Comparison of ENCODE assay signal across 8 cellular contexts in the genomic region with DNA sequence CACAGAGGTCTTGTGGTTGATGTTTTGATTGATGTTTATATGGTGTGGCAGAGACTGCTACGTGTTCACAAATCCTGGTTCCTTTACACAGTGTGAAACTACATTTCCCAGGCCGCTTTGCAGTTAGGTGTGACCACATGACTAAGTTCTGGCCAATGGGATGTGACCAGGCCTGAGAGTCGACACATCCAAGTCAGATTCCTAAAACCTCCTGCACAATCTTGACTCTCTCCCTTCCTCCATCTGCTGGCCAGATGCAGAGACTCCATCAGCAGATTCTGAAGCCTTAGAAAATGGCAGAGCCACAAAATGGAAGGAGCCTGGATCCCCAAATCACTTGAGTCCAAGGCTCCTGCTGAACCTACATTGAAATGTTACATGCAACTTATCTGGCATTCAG. TPM values are rescaled to one million over a fixed set of nuclear protein-coding genes. Genes with fewer than 3 reads are reported as not detected.
DNase-seq lines count a peak whose midpoint lies in the region; ATAC-seq and TF ChIP-seq lines count a peak whose summit lies in the region.

No MANE protein-coding gene starts in this region.

- peaks cover 8% of the 10 kb centered on the region; the same call in 1 of the 2 replicates for H3K9me3 ChIP-seq in OCI-LY7 (ENCODE audit: low read length)

- peak overlapping the region; percentile 33 for H3K27ac Mint-ChIP-seq in activated naive CD4-positive, alpha-beta T cell treated with anti-CD3 and anti-CD28 coated beads, Interleukin-2, amount 10 ng/mL, durations not matched to agents 7 days and 5 days
- H3K27ac Mint-ChIP-seq in stimulated activated memory B cell treated with anti-CD40 and anti-IgM and Interleukin-4, amounts not matched to agents 10 μg/mL and 1 μg/mL and 100 μg/mL, for 72 hours = peak overlapping the region; percentile 4

- H3K79me2 ChIP-seq in OCI-LY7 (ENCODE audit: insufficient read depth, low read depth, low read length) = no peaks in the 10 kb centered on the region

- no TSS peak for BruUV-seq in OCI-LY7 (replicated peaks; lab: Mats Ljungman, UMichigan)

- ATAC-seq in stimulated activated memory B cell treated with anti-CD40 and anti-IgM and Interleukin-4, amounts not matched to agents 10 μg/mL and 1 μg/mL and 100 μg/mL, for 72 hours = peak; percentile 86
- no peak for ATAC-seq in HG03108 (IDR thresholded peaks at IDR 0.05; ENCODE audit: unreplicated experiment)

- CTCF ChIA-PET in activated naive CD4-positive, alpha-beta T cell treated with anti-CD3 and anti-CD28 coated beads, Interleukin-2, amount 10 ng/mL, durations not matched to agents 7 days and 5 days (lab: Charles Lee) = interaction anchor here (0.7 to 1.4 kb wide), 2 partner anchors 20 to 126 kb away, joined by 4 read pairs; a partner anchor contains a TSS
- CTCF ChIA-PET in OCI-LY7 (lab: Charles Lee; ENCODE audit: unreplicated experiment) = no interaction called here

- peak overlapping the region; percentile 73 for H2AFZ ChIP-seq in OCI-LY7 (ENCODE audit: low read length)

- peaks cover 4% of the 10 kb centered on the region for H3K4me1 Mint-ChIP-seq in activated naive CD4-positive, alpha-beta T cell treated with anti-CD3 and anti-CD28 coated beads, Interleukin-2, amount 10 ng/mL, durations not matched to agents 7 days and 5 days
- H3K4me1 Mint-ChIP-seq in stimulated activated memory B cell treated with anti-CD40 and anti-IgM and Interleukin-4, amounts not matched to agents 10 μg/mL and 1 μg/mL and 100 μg/mL, for 72 hours = peaks cover 39% of the 10 kb centered on the region

- peaks cover 2% of the 10 kb centered on the region for H3K9me3 Mint-ChIP-seq in activated naive CD4-positive, alpha-beta T cell treated with anti-CD3 and anti-CD28 coated beads, Interleukin-2, amount 10 ng/mL, durations not matched to agents 7 days and 5 days
- no peaks in the 10 kb centered on the region for H3K9me3 Mint-ChIP-seq in stimulated activated memory B cell treated with anti-CD40 and anti-IgM and Interleukin-4, amounts not matched to agents 10 μg/mL and 1 μg/mL and 100 μg/mL, for 72 hours

- intact Hi-C loops in OCI-LY7 (cut with micrococcal nuclease; ENCODE audit: unreplicated experiment) = no loop called here

- H3K36me3 ChIP-seq in OCI-LY7 (ENCODE audit: insufficient read depth, low read length) = peaks cover 29% of the 10 kb centered on the region

- POLR2A ChIA-PET in OCI-LY7 (lab: Charles Lee) = interaction anchor here (0.7 to 1.0 kb wide), 4 partner anchors 10 to 53 kb away, joined by 3 to 4 read pairs (median 3); no protein-coding TSS in a partner anchor

- peaks cover 20% of the 10 kb centered on the region for H3K4me1 ChIP-seq in OCI-LY7 (ENCODE audit: insufficient read depth, low read length, poor library complexity, severe bottlenecking)

- DNase-seq in activated naive CD4-positive, alpha-beta T cell treated with anti-CD3 and anti-CD28 coated beads, Interleukin-2, amount 10 ng/mL, durations not matched to agents 7 days and 5 days = no peak
- DNase-seq in activated naive CD4-positive, alpha-beta T cell (lab: John Stamatoyannopoulos, UW) = no peak
- DNase-seq in OCI-LY7 (ENCODE audit: low spot score) = peak; percentile 83
- DNase-seq in fibroblast of the aortic adventitia (ENCODE audit: low read depth) = peak; percentile 71
- DNase-seq in stimulated activated CD4-positive, alpha-beta T cell treated with anti-CD3 and anti-CD28 coated beads, Interleukin-12 subunit alpha, Interleukin-12 subunit beta, amount 100 ng/mL, for 4 hours = no peak
- DNase-seq in NCI-H2081 treated with DMSO at 0.1 percent for 48 hours (lab: John Stamatoyannopoulos, UW) = no peak

- peak overlapping the region; percentile 62 for H3K4me2 ChIP-seq in OCI-LY7 (ENCODE audit: low read length)

- no peaks in the 10 kb centered on the region for H4K20me1 ChIP-seq in OCI-LY7 (ENCODE audit: insufficient read depth, low read length)

- H3K4me3 ChIP-seq in OCI-LY7 (ENCODE audit: low read depth, low read length, poor library complexity, severe bottlenecking) (peak overlapping the region; percentile 58), fibroblast of the aortic adventitia (ENCODE audit: low read depth, low read length) (no peak overlapping the region)

- H3K27ac ChIP-seq in OCI-LY7 (ENCODE audit: low read depth, low read length, poor library complexity, severe bottlenecking) = peak overlapping the region; percentile 86

- H3K36me3 Mint-ChIP-seq in activated naive CD4-positive, alpha-beta T cell treated with anti-CD3 and anti-CD28 coated beads, Interleukin-2, amount 10 ng/mL, durations not matched to agents 7 days and 5 days = peaks cover 5% of the 10 kb centered on the region
- H3K36me3 Mint-ChIP-seq in stimulated activated memory B cell treated with anti-CD40 and anti-IgM and Interleukin-4, amounts not matched to agents 10 μg/mL and 1 μg/mL and 100 μg/mL, for 72 hours = peaks cover 22% of the 10 kb centered on the region

- no peaks in the 10 kb centered on the region for H3K9me2 ChIP-seq in OCI-LY7 (ENCODE audit: insufficient read depth, low read length)

- H3K27me3 Mint-ChIP-seq in activated naive CD4-positive, alpha-beta T cell treated with anti-CD3 and anti-CD28 coated beads, Interleukin-2, amount 10 ng/mL, durations not matched to agents 7 days and 5 days = peaks cover 17% of the 10 kb centered on the region
- H3K27me3 Mint-ChIP-seq in stimulated activated memory B cell treated with anti-CD40 and anti-IgM and Interleukin-4, amounts not matched to agents 10 μg/mL and 1 μg/mL and 100 μg/mL, for 72 hours = no peaks in the 10 kb centered on the region

- H3K4me3 Mint-ChIP-seq in activated naive CD4-positive, alpha-beta T cell treated with anti-CD3 and anti-CD28 coated beads, Interleukin-2, amount 10 ng/mL, durations not matched to agents 7 days and 5 days = no peak overlapping the region
- no peak overlapping the region for H3K4me3 Mint-ChIP-seq in stimulated activated memory B cell treated with anti-CD40 and anti-IgM and Interleukin-4, amounts not matched to agents 10 μg/mL and 1 μg/mL and 100 μg/mL, for 72 hours

- TF ChIP-seq CTCF in OCI-LY7 (conservative IDR thresholded peaks at IDR 0.05; ENCODE audit: low read length) (peak; percentile 38; the same call in 1 of the 2 replicates), fibroblast of the aortic adventitia (IDR thresholded peaks at IDR 0.05; ENCODE audit: insufficient read depth, low read length) (peak; percentile 30)

RNA-seq across cellular contexts. Expression of a gene that starts 12.6 kb away (rescaled TPM):
- total RNA-seq in OCI-LY7 (2014; rRNA removed; shearing (Covaris generic)) = 170 and 219 TPM in 2 replicates
- total RNA-seq in OCI-LY7 (2022) (279 and 352 TPM in 2 replicates), fibroblast of the aortic adventitia (ENCODE audit: low replicate concordance) (not detected in 2 replicates)

RNA-seq across cellular contexts. Expression of a gene that starts 14.4 kb away (rescaled TPM):
- 5.3 and 7.4 TPM in 2 replicates for total RNA-seq in OCI-LY7 (2014; rRNA removed; shearing (Covaris generic))
- 4.9 and 7.6 TPM in 2 replicates for total RNA-seq in OCI-LY7 (2022)
- total RNA-seq in fibroblast of the aortic adventitia (ENCODE audit: low replicate concordance) = 19.2 and 22.3 TPM in 2 replicates

RNA-seq across cellular contexts. Expression of a gene that starts 15.8 kb away (rescaled TPM):
- total RNA-seq in OCI-LY7 (2014; rRNA removed; shearing (Covaris generic)) = 0.15 and 0.63 TPM in 2 replicates
- total RNA-seq in OCI-LY7 (2022) (0.61 and 0.79 TPM in 2 replicates), fibroblast of the aortic adventitia (ENCODE audit: low replicate concordance) (0.18 TPM in 1 of 2 replicates, not detected in the other)

RNA-seq across cellular contexts. Expression of a gene that starts 22.8 kb away (rescaled TPM):
- 2.5 and 2.8 TPM in 2 replicates for total RNA-seq in OCI-LY7 (2014; rRNA removed; shearing (Covaris generic))
- total RNA-seq in OCI-LY7 (2022) (15.8 and 21.7 TPM in 2 replicates), fibroblast of the aortic adventitia (ENCODE audit: low replicate concordance) (0.09 TPM in 1 of 2 replicates, not detected in the other)

RNA-seq across cellular contexts. Expression of a gene that starts 40.2 kb away (rescaled TPM):
- total RNA-seq in OCI-LY7 (2014; rRNA removed; shearing (Covaris generic)) = 12.0 and 15.9 TPM in 2 replicates
- total RNA-seq in OCI-LY7 (2022) = 16.3 and 19.4 TPM in 2 replicates
- total RNA-seq in fibroblast of the aortic adventitia (ENCODE audit: low replicate concordance) = not detected in 2 replicates

Comparison
In these comparisons a context has a peak if more than half of its experiments do, and no peak if none do; other contexts are left out.
1. DNase-seq: peak in OCI-LY7 (single experiment) and fibroblast of the aortic adventitia (single experiment); none in activated naive CD4-positive, alpha-beta T cell treated with anti-CD3 and anti-CD28 coated beads, Interleukin-2, amount 10 ng/mL, durations not matched to agents 7 days and 5 days (single experiment), activated naive CD4-positive, alpha-beta T cell (0 of 4), stimulated activated CD4-positive, alpha-beta T cell treated with anti-CD3 and anti-CD28 coated beads, Interleukin-12 subunit alpha, Interleukin-12 subunit beta, amount 100 ng/mL, for 4 hours (single experiment) and NCI-H2081 treated with DMSO at 0.1 percent for 48 hours (single experiment).
2. RNA of a gene that starts 12.6 kb away (total RNA-seq): 170 to 352 TPM in OCI-LY7; not detected in fibroblast of the aortic adventitia; every median in the first group is over 100 times any median in the second.